Comparison of ENCODE assay signal across 1 cellular context in genomic region chr12:130761537-130762318, GRCh38.
TF ChIP-seq lines count a peak whose summit lies in the region.

No MANE protein-coding gene starts in this region.

TF ChIP-seq in K562, 482 proteins besides CTCF, POLR2A, EP300 and RAD21 (continued from another document):
- TF ChIP-seq DEAF1 (CRISPR knock-in tag; IDR thresholded peaks at IDR 0.05) = peak; percentile 49; the same call in 1 of the 2 replicates
- TF ChIP-seq CC2D1A (IDR thresholded peaks at IDR 0.05) = peak; percentile 35; the same call in 1 of the 2 replicates
- peak; percentile 95 for TF ChIP-seq STAG1 (CRISPR knock-in tag; IDR thresholded peaks at IDR 0.05; ENCODE audit: borderline replicate concordance)
- peak; percentile 11; the same call in 1 of the 2 replicates for TF ChIP-seq CTBP1 (IDR thresholded peaks at IDR 0.05; ENCODE audit: borderline replicate concordance)
- TF ChIP-seq, protein P1, sequence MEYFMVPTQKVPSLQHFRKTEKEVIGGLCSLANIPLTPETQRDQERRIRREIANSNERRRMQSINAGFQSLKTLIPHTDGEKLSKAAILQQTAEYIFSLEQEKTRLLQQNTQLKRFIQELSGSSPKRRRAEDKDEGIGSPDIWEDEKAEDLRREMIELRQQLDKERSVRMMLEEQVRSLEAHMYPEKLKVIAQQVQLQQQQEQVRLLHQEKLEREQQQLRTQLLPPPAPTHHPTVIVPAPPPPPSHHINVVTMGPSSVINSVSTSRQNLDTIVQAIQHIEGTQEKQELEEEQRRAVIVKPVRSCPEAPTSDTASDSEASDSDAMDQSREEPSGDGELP (CRISPR knock-in tag; IDR thresholded peaks at IDR 0.05; ENCODE audit: borderline replicate concordance) = peak; percentile 42; the same call in 1 of the 2 replicates
- TF ChIP-seq NCOR1 (IDR thresholded peaks at IDR 0.05) = no peak
- no peak for TF ChIP-seq RBM39 (optimal IDR thresholded peaks at IDR 0.05; ENCODE audit: low read depth, low read length)
